ENCODE assay signal across 10 cellular contexts in genomic region chr18:63040788-63041410, GRCh38.
DNase-seq lines count a peak whose midpoint lies in the region; ATAC-seq lines count a peak whose summit lies in the region.
"Had no signal": no experiment of that assay in that cellular context is flagged by ENCODE, and none has a peak within 500 bp of the region (broad histone marks: within the 10 kb centered on the region; RNA-seq: fewer than 3 reads in every experiment).

No MANE protein-coding gene starts in this region.

- H3K9me3 ChIP-seq in neuronal stem cell (replicated peaks in 1 of 2; ENCODE audit: control insufficient read depth in 2 of 2, insufficient read depth in 1 of 2, low read depth in 1 of 2, low read length in 2 of 2) = no peaks in the 10 kb centered on the region
- H3K9me3 ChIP-seq: left lung had no signal

- WGBS in neuronal stem cell (ENCODE audit: extremely low coverage in 2 of 2, insufficient read length in 2 of 2, insufficient replicate concordance in 1 of 2), 2 donors = no CpG with 5 or more reads among the region's 4 CpGs

- H2BK120ac ChIP-seq in neuronal stem cell (ENCODE audit: low read depth, low read length) = no peak overlapping the region

- H3K18ac ChIP-seq in neuronal stem cell (ENCODE audit: low read length) = peak overlapping the region; percentile 39

- no peak overlapping the region for H3K23ac ChIP-seq in neuronal stem cell (ENCODE audit: low read depth, low read length, poor library complexity)

- POLR2A ChIA-PET in activated CD4-positive, alpha-beta T cell treated with anti-CD3 and anti-CD28 coated beads for 36 hours (lab: Charles Lee) = interaction anchor here (1.0 kb wide), 1 partner anchor 66 kb away, joined by 3 read pairs; no protein-coding TSS in a partner anchor

- no peak overlapping the region for H3K4me2 ChIP-seq in neuronal stem cell (ENCODE audit: insufficient read depth, low read length, poor library complexity, severe bottlenecking)

- no peak overlapping the region for H2AK5ac ChIP-seq in neuronal stem cell (ENCODE audit: low read depth, low read length)

- no peak overlapping the region for H2BK5ac ChIP-seq in neuronal stem cell (ENCODE audit: low read length)

- peak; percentile 41 for DNase-seq in activated CD4-positive, alpha-beta T cell treated with anti-CD3 and anti-CD28 coated beads for 36 hours
- no peak for DNase-seq in activated CD4-positive, alpha-beta T cell treated with anti-CD3 and anti-CD28 coated beads, Interleukin-2, amount 50 U/mL, for 1 hour
- DNase-seq in neuronal stem cell (ENCODE audit: low spot score) = no peak
- no peak for DNase-seq in stimulated activated CD4-positive, alpha-beta T cell treated with anti-CD3 and anti-CD28 coated beads, Interleukin-2, amount 100 ng/mL, for 24 hours
- DNase-seq in AML-193 (lab: John Stamatoyannopoulos, UW) = no peak
- no peak for DNase-seq in MV-4-11 (lab: John Stamatoyannopoulos, UW)
- DNase-seq: left lung had no signal

- H3K9ac ChIP-seq in neuronal stem cell (ENCODE audit: low read depth, low read length, poor library complexity) = no peak overlapping the region

- ATAC-seq in activated CD4-positive, alpha-beta T cell treated with anti-CD3 and anti-CD28 coated beads for 36 hours = peak; percentile 88
- ATAC-seq in GM21528 (IDR thresholded peaks at IDR 0.05; ENCODE audit: low FRiP score, unreplicated experiment) = peak; percentile 64
- peak; percentile 67 for ATAC-seq in HG03439 (IDR thresholded peaks at IDR 0.05; ENCODE audit: unreplicated experiment)
- ATAC-seq: left lung, SK-N-SH treated with all-trans-retinoic acid at 6 μM for 48 hours had no signal

- peak overlapping the region; percentile 13 for H3K27ac Mint-ChIP-seq in activated CD4-positive, alpha-beta T cell treated with anti-CD3 and anti-CD28 coated beads for 36 hours

- H4K8ac ChIP-seq in neuronal stem cell (ENCODE audit: low read depth, low read length) = no peak overlapping the region

- CTCF ChIA-PET in activated CD4-positive, alpha-beta T cell treated with anti-CD3 and anti-CD28 coated beads for 36 hours (lab: Charles Lee) = interaction anchor here (0.5 to 1.4 kb wide), 5 partner anchors 11 to 283 kb away, joined by 3 to 5 read pairs (median 3); no protein-coding TSS in a partner anchor

- H3K79me1 ChIP-seq in neuronal stem cell (ENCODE audit: low read depth, low read length) = no peaks in the 10 kb centered on the region

- H3K4me1 ChIP-seq in neuronal stem cell (ENCODE audit: control insufficient read depth in 2 of 2, insufficient read depth in 1 of 2, low read depth in 1 of 2, low read length in 2 of 2) = peaks cover 0 to 1% of the 10 kb centered on the region in 2 donors
- H3K4me1 ChIP-seq: left lung had no signal

- H2BK12ac ChIP-seq in neuronal stem cell (ENCODE audit: low read length) = no peak overlapping the region

- peaks cover 0 to 8% (median 0%) of the 10 kb centered on the region in 3 experiments for H3K27me3 ChIP-seq in neuronal stem cell (ENCODE audit: control insufficient read depth in 3 of 3, insufficient read depth in 3 of 3, low read depth in 1 of 3, low read length in 3 of 3)
- H3K27me3 ChIP-seq: left lung had no signal

- no peaks in the 10 kb centered on the region for H3K27me3 Mint-ChIP-seq in activated CD4-positive, alpha-beta T cell treated with anti-CD3 and anti-CD28 coated beads for 36 hours

- H3K9me3 Mint-ChIP-seq in activated CD4-positive, alpha-beta T cell treated with anti-CD3 and anti-CD28 coated beads for 36 hours (ENCODE audit: low read depth) = peaks cover 9% of the 10 kb centered on the region

- H3K36me3 ChIP-seq in neuronal stem cell (replicated peaks in 1 of 2; ENCODE audit: control insufficient read depth in 2 of 2, insufficient read depth in 2 of 2, low read length in 2 of 2) = no peaks in the 10 kb centered on the region
- H3K36me3 ChIP-seq: left lung had no signal

- no peak overlapping the region for H3K27ac ChIP-seq in neuronal stem cell (replicated peaks; ENCODE audit: low read length)
- H3K27ac ChIP-seq: left lung had no signal

- no peak overlapping the region for H3K4me3 ChIP-seq in neuronal stem cell (ENCODE audit: low read length in 2 of 2)
- H3K4me3 ChIP-seq: left lung had no signal

- H3K4ac ChIP-seq in neuronal stem cell (ENCODE audit: low read length) = no peak overlapping the region

- peaks cover 25% of the 10 kb centered on the region for H3K4me1 Mint-ChIP-seq in activated CD4-positive, alpha-beta T cell treated with anti-CD3 and anti-CD28 coated beads for 36 hours

- no peak overlapping the region for H4K91ac ChIP-seq in neuronal stem cell (ENCODE audit: low read depth, low read length, poor library complexity)

- H2BK15ac ChIP-seq in neuronal stem cell (ENCODE audit: low read length) = no peak overlapping the region

- H3K4me3 Mint-ChIP-seq in activated CD4-positive, alpha-beta T cell treated with anti-CD3 and anti-CD28 coated beads for 36 hours = no peak overlapping the region

- H3K14ac ChIP-seq in neuronal stem cell (ENCODE audit: low read length) = no peak overlapping the region

- no peaks in the 10 kb centered on the region for H3K36me3 Mint-ChIP-seq in activated CD4-positive, alpha-beta T cell treated with anti-CD3 and anti-CD28 coated beads for 36 hours (ENCODE audit: low read depth)

- intact Hi-C loops in activated CD4-positive, alpha-beta T cell treated with anti-CD3 and anti-CD28 coated beads for 36 hours (cut with DNase I, micrococcal nuclease) = no loop called here

- no peak overlapping the region for H2AFZ ChIP-seq in neuronal stem cell (ENCODE audit: low read length)
